Comparison of ENCODE assay signal across 8 cellular contexts in the genomic region with DNA sequence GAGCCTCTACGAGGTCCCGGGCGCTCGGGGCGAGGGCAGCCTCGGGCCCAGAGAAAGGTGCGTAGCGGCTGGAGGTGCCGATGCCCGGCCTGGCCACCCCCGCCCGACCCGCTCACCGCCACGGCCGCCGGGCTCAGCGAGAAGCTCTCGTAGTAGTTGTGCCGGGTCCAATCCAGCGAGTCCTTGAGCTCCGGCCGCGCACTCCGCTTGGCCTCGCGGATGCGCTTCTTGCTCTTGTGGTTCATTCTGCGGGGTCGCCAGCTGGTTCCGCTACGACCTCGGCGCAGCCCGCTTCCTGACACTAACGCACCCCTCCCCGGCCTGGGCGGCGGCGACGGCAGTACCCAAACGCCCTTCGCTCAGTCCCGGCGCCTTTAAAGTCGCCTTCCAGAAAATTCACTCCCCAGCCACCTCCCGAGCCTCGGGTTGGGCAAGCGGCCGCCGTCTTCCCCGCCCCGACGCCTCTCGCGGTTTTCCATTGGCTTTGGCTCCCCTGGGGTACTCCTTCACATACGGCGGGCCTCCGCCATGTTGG. TPM values are rescaled to one million over a fixed set of nuclear protein-coding genes. Genes with fewer than 3 reads are reported as not detected.
DNase-seq lines count a peak whose midpoint lies in the region; ATAC-seq and TF ChIP-seq lines count a peak whose summit lies in the region.

TSS of gene JMJD6 (minus strand) at position 376 of the 535 bp plus-strand sequence. CDS start at position 245, 131 bp downstream.

- H2BK120ac ChIP-seq in mesenchymal stem cell (ENCODE audit: low read depth, low read length) = peak within 1 kb of the TSS; percentile 89

- H2AFZ ChIP-seq in mesenchymal stem cell (ENCODE audit: low read depth, low read length) = peak within 1 kb of the TSS; percentile 89

- DNase-seq in CD8-positive, alpha-beta T cell = peak in 5 of 7 experiments; percentile 88 to 95 (median 93)
- DNase-seq in NCI-H510A (lab: John Stamatoyannopoulos, UW) (peak; percentile 96), mesenchymal stem cell (peak; percentile 97)
- peak; percentile 97 for DNase-seq in activated CD4-positive, alpha-beta T cell treated with anti-CD3 and anti-CD28 coated beads, Interleukin-2, amount 10 ng/mL, durations not matched to agents 7 days and 5 days
- DNase-seq in stimulated activated CD8-positive, alpha-beta memory T cell treated with anti-CD3 and anti-CD28 coated beads, Interleukin-12 subunit alpha, Interleukin-12 subunit beta, amount 100 ng/mL, for 4 hours (ENCODE audit: low read depth) = peak; percentile 88

- H3K9me3 Mint-ChIP-seq in CD8-positive, alpha-beta T cell = no peaks in the 10 kb centered on the region
- H3K9me3 Mint-ChIP-seq in activated CD4-positive, alpha-beta T cell treated with anti-CD3 and anti-CD28 coated beads, Interleukin-2, amount 10 ng/mL, durations not matched to agents 7 days and 5 days = no peaks in the 10 kb centered on the region

- peak within 1 kb of the TSS; percentile 98 for H3K4ac ChIP-seq in mesenchymal stem cell (ENCODE audit: low read depth in 1 of 2, low read length in 2 of 2)

- peaks cover 69% of the 10 kb centered on the region for H3K36me3 Mint-ChIP-seq in CD8-positive, alpha-beta T cell
- peaks cover 66% of the 10 kb centered on the region for H3K36me3 Mint-ChIP-seq in activated CD4-positive, alpha-beta T cell treated with anti-CD3 and anti-CD28 coated beads, Interleukin-2, amount 10 ng/mL, durations not matched to agents 7 days and 5 days (ENCODE audit: low read depth)

- under 1% methylated on average over 49 of the region's 59 CpGs for WGBS in mesenchymal stem cell

- peaks cover 11% of the 10 kb centered on the region for H3K79me1 ChIP-seq in mesenchymal stem cell (replicated peaks; ENCODE audit: low read length, poor library complexity, severe bottlenecking)

- peak within 1 kb of the TSS; percentile 77 for H2AK5ac ChIP-seq in mesenchymal stem cell (ENCODE audit: low read length, severe bottlenecking)

- H4K91ac ChIP-seq in mesenchymal stem cell (ENCODE audit: low read length) = peak within 1 kb of the TSS; percentile 98

- peaks cover 46% of the 10 kb centered on the region for H3K4me1 ChIP-seq in CD8-positive, alpha-beta T cell (ENCODE audit: insufficient read depth, low read length)
- H3K4me1 ChIP-seq in endocrine pancreas (ENCODE audit: control insufficient read depth, insufficient read depth, low read length) (peaks cover 4% of the 10 kb centered on the region), mesenchymal stem cell (ENCODE audit: control insufficient read depth, insufficient read depth, low read depth, low read length) (peaks cover 16% of the 10 kb centered on the region)

- peak within 1 kb of the TSS; percentile 97 for H4K8ac ChIP-seq in mesenchymal stem cell (ENCODE audit: low read length)

- H3K4me3 Mint-ChIP-seq in CD8-positive, alpha-beta T cell = peak within 1 kb of the TSS; percentile 99
- peak within 1 kb of the TSS; percentile 99 for H3K4me3 Mint-ChIP-seq in activated CD4-positive, alpha-beta T cell treated with anti-CD3 and anti-CD28 coated beads, Interleukin-2, amount 10 ng/mL, durations not matched to agents 7 days and 5 days

- ATAC-seq in CD8-positive, alpha-beta T cell = peak; percentile 77
- ATAC-seq in GM19324 (IDR thresholded peaks at IDR 0.05; ENCODE audit: low FRiP score, unreplicated experiment) (peak; percentile 87), HG03442 (IDR thresholded peaks at IDR 0.05; ENCODE audit: unreplicated experiment) (peak; percentile 68)

- CTCF ChIA-PET in CD8-positive, alpha-beta T cell (lab: Charles Lee) = interaction anchor here (7.1 kb wide), 1 partner anchor 11 kb away, joined by 74 read pairs; no protein-coding TSS in a partner anchor
- CTCF ChIA-PET in activated CD4-positive, alpha-beta T cell treated with anti-CD3 and anti-CD28 coated beads, Interleukin-2, amount 10 ng/mL, durations not matched to agents 7 days and 5 days (lab: Charles Lee) = interaction anchor here (2.1 to 2.8 kb wide), 2 partner anchors 9 to 204 kb away, joined by 8 to 15 read pairs; no protein-coding TSS in a partner anchor

- H3K9ac ChIP-seq in endocrine pancreas (ENCODE audit: control insufficient read depth, insufficient read depth, low read length) (peak within 1 kb of the TSS; percentile 88), mesenchymal stem cell (ENCODE audit: low read length) (peak within 1 kb of the TSS; percentile 94)

- POLR2A ChIA-PET in CD8-positive, alpha-beta T cell (lab: Charles Lee) = interaction anchor here (0.7 to 5.8 kb wide), 5 partner anchors 10 to 169 kb away, joined by 3 to 80 read pairs (median 6); partner anchors contain the start of genes MFSD11 and SRSF2
- POLR2A ChIA-PET in activated CD4-positive, alpha-beta T cell treated with anti-CD3 and anti-CD28 coated beads, Interleukin-2, amount 10 ng/mL, durations not matched to agents 7 days and 5 days (lab: Charles Lee) = no interaction called here

- H3K27me3 Mint-ChIP-seq in CD8-positive, alpha-beta T cell (ENCODE audit: low read depth) = no peaks in the 10 kb centered on the region
- no peaks in the 10 kb centered on the region for H3K27me3 Mint-ChIP-seq in activated CD4-positive, alpha-beta T cell treated with anti-CD3 and anti-CD28 coated beads, Interleukin-2, amount 10 ng/mL, durations not matched to agents 7 days and 5 days

- no peak for TF ChIP-seq CTCF in CD8-positive, alpha-beta T cell (IDR thresholded peaks at IDR 0.05)

- H2BK15ac ChIP-seq in mesenchymal stem cell (ENCODE audit: low read depth, poor library complexity, severe bottlenecking) = peak within 1 kb of the TSS; percentile 94

- H2BK5ac ChIP-seq in mesenchymal stem cell (ENCODE audit: low read depth, low read length, poor library complexity, severe bottlenecking) = peak within 1 kb of the TSS; percentile 97

- H3K4me2 ChIP-seq in mesenchymal stem cell (ENCODE audit: low read length, poor library complexity, severe bottlenecking) = peak within 1 kb of the TSS; percentile 96

- H3K27ac ChIP-seq in CD8-positive, alpha-beta T cell (ENCODE audit: low read depth, low read length) = peak within 1 kb of the TSS; percentile 99
- H3K27ac ChIP-seq in mesenchymal stem cell (ENCODE audit: low read length, poor library complexity, severe bottlenecking) = peak within 1 kb of the TSS; percentile 99

- peak within 1 kb of the TSS; percentile 99 for H3K18ac ChIP-seq in mesenchymal stem cell (ENCODE audit: low read depth in 1 of 2, low read length in 2 of 2)

- no peaks in the 10 kb centered on the region for H3K9me3 ChIP-seq in CD8-positive, alpha-beta T cell (ENCODE audit: low read length)
- H3K9me3 ChIP-seq in endocrine pancreas (ENCODE audit: control insufficient read depth, low read length) (no peaks in the 10 kb centered on the region), mesenchymal stem cell (ENCODE audit: control insufficient read depth, low read length) (no peaks in the 10 kb centered on the region)

- peak within 1 kb of the TSS; percentile 66 to 80 for H2BK12ac ChIP-seq in mesenchymal stem cell (ENCODE audit: low read length in 2 of 2)

- H3K27ac Mint-ChIP-seq in CD8-positive, alpha-beta T cell = peak within 1 kb of the TSS; percentile 99
- H3K27ac Mint-ChIP-seq in activated CD4-positive, alpha-beta T cell treated with anti-CD3 and anti-CD28 coated beads, Interleukin-2, amount 10 ng/mL, durations not matched to agents 7 days and 5 days = peak within 1 kb of the TSS; percentile 98

- H3K36me3 ChIP-seq in CD8-positive, alpha-beta T cell (ENCODE audit: insufficient read depth, low read length) = peaks cover 22% of the 10 kb centered on the region
- H3K36me3 ChIP-seq in endocrine pancreas (ENCODE audit: control insufficient read depth, insufficient read depth, low read length) (peaks cover 4% of the 10 kb centered on the region), mesenchymal stem cell (ENCODE audit: control insufficient read depth in 1 of 2, insufficient read depth in 2 of 2, low read depth in 1 of 2, low read length in 2 of 2) (peaks cover 32 to 53% of the 10 kb centered on the region in 2 experiments)

- H3K23ac ChIP-seq in mesenchymal stem cell (ENCODE audit: low read length in 2 of 2) = peak within 1 kb of the TSS; percentile 79 to 100

- H3K27me3 ChIP-seq in CD8-positive, alpha-beta T cell (ENCODE audit: insufficient read depth, low read length) = no peaks in the 10 kb centered on the region
- H3K27me3 ChIP-seq in endocrine pancreas (ENCODE audit: control insufficient read depth, insufficient read depth, low read length) (no peaks in the 10 kb centered on the region), mesenchymal stem cell (ENCODE audit: control insufficient read depth in 1 of 2, insufficient read depth in 1 of 2, low read length in 2 of 2) (no peaks in the 10 kb centered on the region)

- peak within 1 kb of the TSS; percentile 87 for H3K4me3 ChIP-seq in CD8-positive, alpha-beta T cell (ENCODE audit: low read depth, low read length)
- H3K4me3 ChIP-seq in endocrine pancreas (ENCODE audit: control insufficient read depth, insufficient read depth, low read length) (peak within 1 kb of the TSS; percentile 96), mesenchymal stem cell (ENCODE audit: insufficient read depth in 1 of 2, low read depth in 1 of 2, low read length in 2 of 2) (peak within 1 kb of the TSS; percentile 97 to 99)

- peaks cover 57% of the 10 kb centered on the region for H3K4me1 Mint-ChIP-seq in CD8-positive, alpha-beta T cell (ENCODE audit: low read depth)
- H3K4me1 Mint-ChIP-seq in activated CD4-positive, alpha-beta T cell treated with anti-CD3 and anti-CD28 coated beads, Interleukin-2, amount 10 ng/mL, durations not matched to agents 7 days and 5 days = peaks cover 63% of the 10 kb centered on the region

- intact Hi-C loops in CD8-positive, alpha-beta T cell (cut with DNase I, micrococcal nuclease) = loop anchor here (1.0 to 5.0 kb wide), 7 partner anchors 10 to 941 kb away; partner anchors contain the start of genes SRSF2 (in 2 of the 2), ACOX1 (in 1 of the 2), TEN1 (in 1 of the 2) and UNK (in 1 of the 2)

- H3K14ac ChIP-seq in mesenchymal stem cell (ENCODE audit: low read length in 2 of 2) = peak within 1 kb of the TSS; percentile 95 to 97

RNA-seq across cellular contexts. Expression of gene JMJD6, which starts in this region (rescaled TPM):
- 100 to 1,000 TPM; 316 to 336 TPM for total RNA-seq in CD8-positive, alpha-beta T cell
- total RNA-seq in activated CD4-positive, alpha-beta T cell treated with anti-CD3 and anti-CD28 coated beads, Interleukin-2, amount 10 ng/mL, durations not matched to agents 7 days and 5 days = 10 to 100 TPM; 42.9 to 51.3 TPM
- polyA plus RNA-seq in mesenchymal stem cell (2013, experiment 1 of 2) = 23.3 TPM
- 24.1 TPM for polyA plus RNA-seq in mesenchymal stem cell (2013, experiment 2 of 2)

Comparison
In these comparisons a context has a peak if more than half of its experiments do, and no peak if none do; other contexts are left out.
1. Peak in every context shown above with its lines: DNase-seq, ATAC-seq, H3K4me3 ChIP-seq and H3K27ac ChIP-seq.
2. RNA of gene JMJD6 (total RNA-seq): 316 to 336 TPM in CD8-positive, alpha-beta T cell; 42.9 to 51.3 TPM in activated CD4-positive, alpha-beta T cell treated with anti-CD3 and anti-CD28 coated beads, Interleukin-2, amount 10 ng/mL, durations not matched to agents 7 days and 5 days; every median in the first group is over 4 times any median in the second.